9 cellular contexts compared by ENCODE assay signal in the genomic region with DNA sequence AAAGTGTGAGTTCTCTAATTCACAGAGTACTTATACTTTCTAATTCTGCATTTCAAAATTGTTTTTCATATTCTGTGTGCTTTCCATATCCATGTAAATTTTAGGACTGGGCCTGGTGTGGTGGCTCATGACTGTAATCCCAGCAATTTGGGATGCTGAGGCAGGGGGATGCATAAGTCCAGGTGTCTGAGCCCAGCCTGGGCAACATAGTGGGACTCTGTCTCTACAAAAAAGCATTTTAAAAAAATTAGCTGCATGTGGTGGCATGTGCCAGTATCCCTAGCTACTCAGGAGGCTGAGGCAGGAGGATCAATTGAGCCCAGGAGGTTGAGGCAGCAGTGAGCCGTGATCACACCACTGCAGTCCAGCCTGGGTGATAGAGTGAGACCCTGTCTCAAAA.
"Had no signal": no experiment of that assay in that cellular context is flagged by ENCODE, and none has a peak within 500 bp of the region (broad histone marks: within the 10 kb centered on the region; RNA-seq: fewer than 3 reads in every experiment).

No MANE protein-coding gene starts in this region.

- H3K4me2 ChIP-seq: KMS-11 had no signal

- FAIRE-seq: HepG2, HTR-8/SVneo, K562 had no signal

- H3K27ac ChIP-seq: HL-60, KMS-11 had no signal

- ATAC-seq: HepG2, K562 had no signal

- H3K4me3 ChIP-seq: K562 had no signal

- DNase-seq: IMR-90, Karpas-422, KBM-7, KG1 had no signal

- H3K9ac ChIP-seq: KMS-11 had no signal
